Comparison of ENCODE assay signal across 35 cellular contexts in genomic region chr2:191291471-191291870, GRCh38. TPM values are rescaled to one million over a fixed set of nuclear protein-coding genes. Genes with fewer than 3 reads are reported as not detected.
DNase-seq lines count a peak whose midpoint lies in the region; ATAC-seq, FAIRE-seq and TF ChIP-seq lines count a peak whose summit lies in the region.
"Had no signal": no experiment of that assay in that cellular context is flagged by ENCODE, and none has a peak within 500 bp of the region (broad histone marks: within the 10 kb centered on the region; RNA-seq: fewer than 3 reads in every experiment).

No MANE protein-coding gene starts in this region.

- in situ Hi-C loops in mammary epithelial cell (cut with MboI; ENCODE audit: low sequenced_read_pairs in 2 of 2) (no loop called here), HepG2 (cut with HindIII; ENCODE audit: extremely low pct_ligation_motif_present, low pct_unique_long_range_greater_than_20kb) (no loop called here)

- H3K9me3 ChIP-seq in mammary epithelial cell (replicated peaks; ENCODE audit: insufficient read depth, low read length) (no peaks in the 10 kb centered on the region), HepG2 (ENCODE audit: low read length) (no peaks in the 10 kb centered on the region)
- H3K9me3 ChIP-seq: adrenal gland, body of pancreas, neutrophil, psoas muscle, transverse colon had no signal

- TF ChIP-seq CTCF in MCF 10A (IDR thresholded peaks at IDR 0.05; ENCODE audit: unreplicated experiment) (no peak), mammary epithelial cell (conservative IDR thresholded peaks at IDR 0.05 in 1 of 2, IDR thresholded peaks at IDR 0.05 in 1 of 2; ENCODE audit: extremely low read depth in 1 of 2, insufficient read depth in 1 of 2, low read depth in 1 of 2, low read length in 2 of 2) (no peak), HepG2 (CRISPR knock-in tag; IDR thresholded peaks at IDR 0.05) (no peak)

- peaks cover 11% of the 10 kb centered on the region for H3K36me3 Mint-ChIP-seq in MCF 10A (ENCODE audit: insufficient read depth, unreplicated experiment)
- no peaks in the 10 kb centered on the region for H3K36me3 Mint-ChIP-seq in activated CD8-positive, alpha-beta T cell treated with anti-CD3 and anti-CD28 coated beads, Interleukin-2, amount 10 ng/mL, durations not matched to agents 7 days and 5 days (ENCODE audit: low read depth)
- H3K36me3 Mint-ChIP-seq: CD4-positive, alpha-beta memory T cell had no signal

- intact Hi-C loops in MCF 10A (cut with micrococcal nuclease) (no loop called here), mammary epithelial cell (cut with micrococcal nuclease) (loop anchor here (5.0 kb wide), 1 partner anchor 211 kb away; no protein-coding TSS in a partner anchor), HepG2 (cut with micrococcal nuclease; ENCODE audit: unreplicated experiment) (no loop called here)

- no peaks in the 10 kb centered on the region for H3K27me3 ChIP-seq in mammary epithelial cell (ENCODE audit: insufficient read depth, low read length)
- no peaks in the 10 kb centered on the region for H3K27me3 ChIP-seq in HepG2 (ENCODE audit: control insufficient read depth in 1 of 2, insufficient read depth in 2 of 2, low read length in 2 of 2)
- H3K27me3 ChIP-seq: adrenal gland, body of pancreas, hepatocyte, neutrophil, transverse colon had no signal

- H3K4me3 Mint-ChIP-seq in MCF 10A (ENCODE audit: unreplicated experiment): no peak overlapping the region
- H3K4me3 Mint-ChIP-seq in activated CD8-positive, alpha-beta T cell treated with anti-CD3 and anti-CD28 coated beads, Interleukin-2, amount 10 ng/mL, durations not matched to agents 7 days and 5 days: no peak overlapping the region
- H3K4me3 Mint-ChIP-seq: activated T-helper 1 cell treated with anti-CD3 and anti-CD28 coated beads, Interleukin-12 subunit alpha, Interleukin-12 subunit beta, Interleukin-2, Interleukin-4 antibody, amounts not matched to agents 30 ng/mL and 10 ng/mL and 1 ng/mL, durations not matched to agents 14 hours and 24 hours and 36 hours; CD4-positive, alpha-beta memory T cell; IgD-negative memory B cell had no signal

- no peak for TF ChIP-seq POLR2A in HepG2 (IDR thresholded peaks at IDR 0.05; ENCODE audit: insufficient read depth in 1 of 2, low read depth in 2 of 2, low read length in 2 of 2)

- H3K27ac Mint-ChIP-seq in MCF 10A (ENCODE audit: low read depth, unreplicated experiment): peak overlapping the region; percentile 2
- H3K27ac Mint-ChIP-seq in activated CD8-positive, alpha-beta T cell treated with anti-CD3 and anti-CD28 coated beads, Interleukin-2, amount 10 ng/mL, durations not matched to agents 7 days and 5 days: no peak overlapping the region
- H3K27ac Mint-ChIP-seq: activated T-helper 1 cell treated with anti-CD3 and anti-CD28 coated beads, Interleukin-12 subunit alpha, Interleukin-12 subunit beta, Interleukin-2, Interleukin-4 antibody, amounts not matched to agents 30 ng/mL and 10 ng/mL and 1 ng/mL, durations not matched to agents 14 hours and 24 hours and 36 hours; CD4-positive, alpha-beta memory T cell; IgD-negative memory B cell had no signal

- peaks cover 99% of the 10 kb centered on the region for H3K79me2 ChIP-seq in mammary epithelial cell (ENCODE audit: insufficient read depth, low read length)
- peaks cover 44% of the 10 kb centered on the region for H3K79me2 ChIP-seq in HepG2 (ENCODE audit: insufficient read depth, low read length)

- H3K27ac ChIP-seq in mammary epithelial cell (ENCODE audit: insufficient read depth, low read depth, low read length) (no peak overlapping the region), HepG2 (ENCODE audit: extremely low read length, insufficient read depth, low read length) (no peak overlapping the region)
- H3K27ac ChIP-seq: 22Rv1, adrenal gland, body of pancreas, hepatocyte, neutrophil, psoas muscle, transverse colon had no signal

- CTCF ChIA-PET in MCF 10A (lab: Yijun Ruan, JAX) (interaction anchor here (2.1 kb wide), 1 partner anchor 11 kb away, joined by 5 read pairs; no protein-coding TSS in a partner anchor), mammary epithelial cell (lab: Charles Lee; ENCODE audit: low non-redundant PET) (no interaction called here), HepG2 (lab: Yijun Ruan, JAX; ENCODE audit: low intra/inter-chr PET ratio, low total read pairs) (no interaction called here)
- CTCF ChIA-PET in activated CD8-positive, alpha-beta T cell treated with anti-CD3 and anti-CD28 coated beads, Interleukin-2, amount 10 ng/mL, durations not matched to agents 7 days and 5 days (lab: Charles Lee): interaction anchor here (1.2 to 2.0 kb wide), 2 partner anchors 12 to 126 kb away, joined by 3 to 5 read pairs; no protein-coding TSS in a partner anchor

- peaks cover 5% of the 10 kb centered on the region for H4K20me1 ChIP-seq in mammary epithelial cell (ENCODE audit: insufficient read depth, low read length)
- H4K20me1 ChIP-seq in HepG2 (ENCODE audit: insufficient read depth, low read length): no peaks in the 10 kb centered on the region

- no peaks in the 10 kb centered on the region for H3K27me3 Mint-ChIP-seq in MCF 10A (ENCODE audit: insufficient read depth, unreplicated experiment)
- H3K27me3 Mint-ChIP-seq in activated CD8-positive, alpha-beta T cell treated with anti-CD3 and anti-CD28 coated beads, Interleukin-2, amount 10 ng/mL, durations not matched to agents 7 days and 5 days (ENCODE audit: low read depth): no peaks in the 10 kb centered on the region
- H3K27me3 Mint-ChIP-seq: IgD-negative memory B cell had no signal

- H3K36me3 ChIP-seq in mammary epithelial cell (ENCODE audit: insufficient read depth, low read length): peaks cover 2% of the 10 kb centered on the region
- peaks cover under 1 to 7% of the 10 kb centered on the region in 2 experiments for H3K36me3 ChIP-seq in HepG2 (replicated peaks in 1 of 2; ENCODE audit: control insufficient read depth in 1 of 2, insufficient read depth in 2 of 2, low read length in 2 of 2)
- H3K36me3 ChIP-seq: adrenal gland, HAP-1, neutrophil, transverse colon had no signal

- DNase-seq in MCF 10A (ENCODE audit: unreplicated experiment): no peak
- DNase-seq in mammary epithelial cell: no peak
- DNase-seq in amniotic epithelial cell (ENCODE audit: low read depth): peak; percentile 21
- no peak for DNase-seq in HepG2 (ENCODE audit: low spot score)
- DNase-seq in activated CD8-positive, alpha-beta T cell treated with anti-CD3 and anti-CD28 coated beads, Interleukin-2, amount 10 ng/mL, durations not matched to agents 7 days and 5 days: no peak
- no peak for DNase-seq in HT-29 (ENCODE audit: low spot score)
- DNase-seq in stimulated activated naive CD4-positive, alpha-beta T cell treated with Interleukin-2 at 50 U/mL for 16 hours (lab: John Stamatoyannopoulos, UW): no peak
- DNase-seq: activated CD4-positive, alpha-beta T cell treated with anti-CD3 and anti-CD28 coated beads, Interleukin-2, amount 50 U/mL, for 48 hours; activated CD4-positive, CD25-positive, alpha-beta regulatory T cell treated with anti-CD3 and anti-CD28 coated beads, Interleukin-2, amount 50 U/mL, for 72 hours; activated naive CD4-positive, alpha-beta T cell treated with Interleukin-2 at 50 U/mL for 16 hours; adrenal gland; AML-193; body of pancreas; CD4-positive, alpha-beta memory T cell; cerebellar nuclear complex; left colon; NCI-H2107; NCI-H748 treated with DMSO at 0.1 percent for 48 hours; psoas muscle; SHP77 treated with DMSO at 0.1 percent for 48 hours; stimulated activated CD4-positive, alpha-beta T cell treated with anti-CD3 and anti-CD28 coated beads, Interleukin-12 subunit alpha, Interleukin-12 subunit beta, amount 100 ng/mL, for 4 hours; stimulated activated CD4-positive, alpha-beta T cell treated with anti-CD3 and anti-CD28 coated beads, Interleukin-4, amount 100 ng/mL, for 24 hours; T-helper 2 cell; transverse colon had no signal

- ATAC-seq in HepG2 (no peak), HG03432 (IDR thresholded peaks at IDR 0.05; ENCODE audit: unreplicated experiment) (no peak)
- ATAC-seq in activated CD8-positive, alpha-beta T cell treated with anti-CD3 and anti-CD28 coated beads, Interleukin-2, amount 10 ng/mL, durations not matched to agents 7 days and 5 days: no peak
- ATAC-seq: body of pancreas, Panc1, psoas muscle, sciatic nerve had no signal

- H3K9me3 Mint-ChIP-seq in MCF 10A (ENCODE audit: unreplicated experiment): no peaks in the 10 kb centered on the region
- no peaks in the 10 kb centered on the region for H3K9me3 Mint-ChIP-seq in activated CD8-positive, alpha-beta T cell treated with anti-CD3 and anti-CD28 coated beads, Interleukin-2, amount 10 ng/mL, durations not matched to agents 7 days and 5 days (ENCODE audit: insufficient read depth)
- H3K9me3 Mint-ChIP-seq: activated T-helper 1 cell treated with anti-CD3 and anti-CD28 coated beads, Interleukin-12 subunit alpha, Interleukin-12 subunit beta, Interleukin-2, Interleukin-4 antibody, amounts not matched to agents 30 ng/mL and 10 ng/mL and 1 ng/mL, durations not matched to agents 14 hours and 24 hours and 36 hours; IgD-negative memory B cell had no signal

- POLR2A ChIA-PET in MCF 10A (lab: Yijun Ruan, JAX) (interaction anchor here (0.6 kb wide), 1 partner anchor 119 kb away, joined by 3 read pairs; no protein-coding TSS in a partner anchor), HepG2 (lab: Yijun Ruan, JAX) (no interaction called here)
- POLR2A ChIA-PET in activated CD8-positive, alpha-beta T cell treated with anti-CD3 and anti-CD28 coated beads, Interleukin-2, amount 10 ng/mL, durations not matched to agents 7 days and 5 days (lab: Charles Lee): no interaction called here

- no peak for TF ChIP-seq EP300 in HepG2 (IDR thresholded peaks at IDR 0.05; ENCODE audit: low read depth in 2 of 2, low read length in 2 of 2)
- TF ChIP-seq EP300 in HepG2 (CRISPR knock-in tag; IDR thresholded peaks at IDR 0.05; ENCODE audit: borderline replicate concordance): no peak

- H3K4me1 Mint-ChIP-seq in MCF 10A (ENCODE audit: insufficient read depth, unreplicated experiment): peaks cover 22% of the 10 kb centered on the region
- H3K4me1 Mint-ChIP-seq in activated CD8-positive, alpha-beta T cell treated with anti-CD3 and anti-CD28 coated beads, Interleukin-2, amount 10 ng/mL, durations not matched to agents 7 days and 5 days (ENCODE audit: low read depth): peaks cover 5% of the 10 kb centered on the region
- H3K4me1 Mint-ChIP-seq: CD4-positive, alpha-beta memory T cell had no signal

- WGBS in mammary epithelial cell (ENCODE audit: low coverage, missing lambda C conversion rate): 63% methylated on average over 2 of the region's 2 CpGs
- 75% methylated on average over 2 of the region's 2 CpGs for WGBS in HepG2 (ENCODE audit: low lambda C conversion rate)

- H3K4me1 ChIP-seq in mammary epithelial cell (ENCODE audit: insufficient read depth, low read length) (peaks cover 23% of the 10 kb centered on the region), HepG2 (ENCODE audit: insufficient read depth, low read length) (peaks cover 25% of the 10 kb centered on the region)
- H3K4me1 ChIP-seq: adrenal gland, psoas muscle had no signal

- H3K9ac ChIP-seq in mammary epithelial cell (ENCODE audit: insufficient read depth, low read length): no peak overlapping the region
- H3K9ac ChIP-seq in HepG2 (ENCODE audit: insufficient read depth, low read depth, low read length): no peak overlapping the region

- H3K4me2 ChIP-seq in mammary epithelial cell (ENCODE audit: insufficient read depth, low read depth, low read length) (no peak overlapping the region), HepG2 (ENCODE audit: low read depth, low read length) (no peak overlapping the region)
- H3K4me2 ChIP-seq: hepatocyte had no signal

- no peak for TF ChIP-seq RAD21 in HepG2 (CRISPR knock-in tag; IDR thresholded peaks at IDR 0.05)

- H3K4me3 ChIP-seq in mammary epithelial cell (replicated peaks in 1 of 3; ENCODE audit: insufficient read depth in 1 of 3, low read depth in 2 of 3, low read length in 3 of 3): no peak overlapping the region
- no peak overlapping the region for H3K4me3 ChIP-seq in HepG2 (replicated peaks in 1 of 3; ENCODE audit: insufficient read depth in 1 of 3, low read depth in 2 of 3, low read length in 3 of 3)
- H3K4me3 ChIP-seq: adrenal gland, body of pancreas, HAP-1, hepatocyte, psoas muscle, transverse colon had no signal

- no TSS peak for BruUV-seq in MCF 10A (replicated peaks; lab: Mats Ljungman, UMichigan)
- no TSS peak for BruUV-seq in mammary epithelial cell (replicated peaks; lab: Mats Ljungman, UMichigan)
- BruUV-seq in HepG2 (replicated peaks; lab: Mats Ljungman, UMichigan): no TSS peak

- FAIRE-seq in HepG2 (lab: Jason Lieb, UNC): no peak
- FAIRE-seq: endometrium, GM12891 had no signal

- H2AFZ ChIP-seq in mammary epithelial cell (ENCODE audit: low read depth, low read length): no peak overlapping the region
- no peak overlapping the region for H2AFZ ChIP-seq in HepG2 (ENCODE audit: low read length)
- H2AFZ ChIP-seq: hepatocyte had no signal

- dilution Hi-C loops in mammary epithelial cell (cut with HindIII; ENCODE audit: low sequenced_read_pairs): no loop called here

RNA-seq across cellular contexts. Expression of gene MYO1B, which starts 46.3 kb away (rescaled TPM):
- total RNA-seq in MCF 10A (2022) (204 and 241 TPM in 2 replicates), mammary epithelial cell (100 to 1,000 TPM; 165 to 435 TPM), HepG2 (2016; rRNA removed; fragmentation: Illumina TruSeq; extraction: Trizol) (89.8 and 134 TPM in 2 replicates)
- polyA plus RNA-seq in mammary epithelial cell (128 TPM), HepG2 (2011; rRNA removed) (29.5 and 36.9 TPM in 2 replicates)
- polyA minus RNA-seq in mammary epithelial cell: 202 TPM
- total RNA-seq in HepG2 (2016; cell fraction: cytosol; rRNA removed; fragmentation: Illumina TruSeq; extraction: Trizol; ENCODE audit: low read depth): 6.6 and 8.5 TPM in 2 replicates
- total RNA-seq in HepG2 (2016; cell fraction: insoluble cytoplasmic fraction; rRNA removed; fragmentation: Illumina TruSeq; extraction: Trizol): 89.7 and 128 TPM in 2 replicates
- 27.4 and 29.4 TPM in 2 replicates for total RNA-seq in HepG2 (2016; cell fraction: membrane; rRNA removed; fragmentation: Illumina TruSeq; extraction: Trizol)
- total RNA-seq in HepG2 (2016; cell fraction: nucleus; rRNA removed; fragmentation: Illumina TruSeq; extraction: Trizol): 108 and 113 TPM in 2 replicates
- 14.6 and 19.2 TPM in 2 replicates for polyA plus RNA-seq in HepG2 (2011; cell fraction: cytosol; rRNA removed)
- 34.7 and 34.9 TPM in 2 replicates for polyA plus RNA-seq in HepG2 (2011; cell fraction: nucleus; rRNA removed)
- 29.4 and 36.8 TPM in 2 replicates for polyA plus RNA-seq in HepG2 (2012)
- 2.2 and 2.6 TPM in 2 replicates for polyA plus RNA-seq in HepG2 (2016; cell fraction: cytosol; fragmentation: Illumina TruSeq; extraction: Trizol; ENCODE audit: low read depth)
- 101 and 106 TPM in 2 replicates for polyA plus RNA-seq in HepG2 (2016; cell fraction: insoluble cytoplasmic fraction; fragmentation: Illumina TruSeq; extraction: Trizol; ENCODE audit: low read depth)
- polyA plus RNA-seq in HepG2 (2016; cell fraction: membrane; fragmentation: Illumina TruSeq; extraction: Trizol; ENCODE audit: low read depth): 8.4 and 10.5 TPM in 2 replicates
- 79.1 and 80.1 TPM in 2 replicates for polyA plus RNA-seq in HepG2 (2016; cell fraction: nucleus; fragmentation: Illumina TruSeq; extraction: Trizol; ENCODE audit: insufficient read depth, low read depth)
- polyA minus RNA-seq in HepG2 (2011; rRNA and poly(A)+ RNA removed; ENCODE audit: low replicate concordance): 12.3 and 50.8 TPM in 2 replicates
- polyA minus RNA-seq in HepG2 (2011; cell fraction: cytosol; rRNA and poly(A)+ RNA removed): 45.9 and 51.5 TPM in 2 replicates
- 155 and 169 TPM in 2 replicates for polyA minus RNA-seq in HepG2 (2011; cell fraction: nucleus; rRNA and poly(A)+ RNA removed)
- 1 to 10 TPM; 2.6 to 3.4 TPM for total RNA-seq in activated CD8-positive, alpha-beta T cell treated with anti-CD3 and anti-CD28 coated beads, Interleukin-2, amount 10 ng/mL, durations not matched to agents 7 days and 5 days
- total RNA-seq in HT-29 (2014; rRNA removed; shearing (Covaris generic)): 2.0 and 2.5 TPM in 2 replicates

Comparison
In these comparisons a context has a peak if more than half of its experiments do, and no peak if none do; other contexts are left out.
1. CTCF ChIA-PET loops: an anchor here in MCF 10A (2.1 kb wide) and activated CD8-positive, alpha-beta T cell treated with anti-CD3 and anti-CD28 coated beads, Interleukin-2, amount 10 ng/mL, durations not matched to agents 7 days and 5 days (1.2 to 2.0 kb wide); none called in mammary epithelial cell and HepG2.